ENCODE assay signal across 10 cellular contexts in genomic region chr17:41772586-41773189, GRCh38. TPM values are rescaled to one million over a fixed set of nuclear protein-coding genes. Genes with fewer than 3 reads are reported as not detected.
DNase-seq lines count a peak whose midpoint lies in the region; ATAC-seq, FAIRE-seq and TF ChIP-seq lines count a peak whose summit lies in the region.
"Had no signal": no experiment of that assay in that cellular context is flagged by ENCODE, and none has a peak within 500 bp of the region (broad histone marks: within the 10 kb centered on the region; RNA-seq: fewer than 3 reads in every experiment).

No MANE protein-coding gene starts in this region.

- H2AK5ac ChIP-seq in H1 (ENCODE audit: low read depth, low read length) = peak overlapping the region; percentile 32; the same call in 1 of the 2 replicates
- H2AK5ac ChIP-seq in mesenchymal stem cell (ENCODE audit: low read length, severe bottlenecking) = peak overlapping the region; percentile 97

- peak overlapping the region; percentile 87 for H2BK5ac ChIP-seq in H1 (ENCODE audit: low read depth, low read length)
- peak overlapping the region; percentile 83 for H2BK5ac ChIP-seq in mesenchymal stem cell (ENCODE audit: low read depth, low read length, poor library complexity, severe bottlenecking)

- H3K27ac Mint-ChIP-seq in activated CD4-positive, alpha-beta T cell treated with anti-CD3 and anti-CD28 coated beads for 36 hours = no peak overlapping the region

- H3K4ac ChIP-seq in H1 (replicated peaks; ENCODE audit: insufficient read length, low read depth, low read length) = peak overlapping the region; percentile 81
- peak overlapping the region; percentile 5 to 74 for H3K4ac ChIP-seq in mesenchymal stem cell (ENCODE audit: low read depth in 1 of 2, low read length in 2 of 2)

- intact Hi-C loops in transverse colon (cut with DNase I; ENCODE audit: low total_unique reads) = no loop called here
- intact Hi-C loops in activated CD4-positive, alpha-beta T cell treated with anti-CD3 and anti-CD28 coated beads for 36 hours (cut with DNase I, micrococcal nuclease) = no loop called here

- no peak overlapping the region for H3K14ac ChIP-seq in H1 (ENCODE audit: insufficient read length)
- peak overlapping the region in 1 of 2 experiments; percentile 68 for H3K14ac ChIP-seq in mesenchymal stem cell (ENCODE audit: low read length in 2 of 2)

- ATAC-seq in HG03439 (IDR thresholded peaks at IDR 0.05; ENCODE audit: unreplicated experiment) = no peak
- ATAC-seq in activated CD4-positive, alpha-beta T cell treated with anti-CD3 and anti-CD28 coated beads for 36 hours = no peak

- WGBS in H1 (ENCODE audit: extremely low coverage in 1 of 2, insufficient coverage in 1 of 2, insufficient read length in 1 of 2, insufficient replicate concordance in 2 of 2, low coverage in 1 of 2, low lambda C conversion rate in 2 of 2, missing lambda C conversion rate in 1 of 2), 2 experiments = 89% methylated on average over 19 of the region's 19 CpGs; no CpG with 5 or more reads in 1 of the 2 experiments
- WGBS in mesenchymal stem cell = 92% methylated on average over 19 of the region's 19 CpGs
- 56% methylated on average over 19 of the region's 19 CpGs; no CpG with 5 or more reads in 1 of the 2 donors for WGBS in transverse colon (ENCODE audit: low coverage in 1 of 2), 2 donors

- no peak overlapping the region for H4K5ac ChIP-seq in H1 (ENCODE audit: insufficient read length, low read depth, low read length)

- no peak overlapping the region for H2BK120ac ChIP-seq in H1 (replicated peaks; ENCODE audit: low read depth, low read length)
- H2BK120ac ChIP-seq in mesenchymal stem cell (ENCODE audit: low read depth, low read length) = no peak overlapping the region

- H3K36me3 ChIP-seq in H1 (ENCODE audit: control insufficient read depth in 2 of 4, insufficient read depth in 4 of 4, low read length in 3 of 4) (peaks cover 10 to 26% (median 23%) of the 10 kb centered on the region in 4 experiments; a peak in 6 of 8 replicates), mesenchymal stem cell (ENCODE audit: control insufficient read depth in 1 of 2, insufficient read depth in 2 of 2, low read depth in 1 of 2, low read length in 2 of 2) (peaks cover 0 to 82% of the 10 kb centered on the region in 2 experiments), transverse colon (peaks cover 0 to 21% (median 12%) of the 10 kb centered on the region in 4 donors)

- in situ Hi-C loops in transverse colon (cut with MboI; ENCODE audit: low pct_ligation_motif_present in 1 of 4, low pct_unique_long_range_greater_than_20kb in 1 of 4, low sequenced_read_pairs in 3 of 4) = no loop called here

- no peaks in the 10 kb centered on the region for H3K9me3 ChIP-seq in H1 (ENCODE audit: insufficient read depth in 2 of 2, low read depth in 1 of 2, low read length in 1 of 2)
- H3K9me3 ChIP-seq in mesenchymal stem cell (ENCODE audit: control insufficient read depth, low read length) = no peaks in the 10 kb centered on the region
- H3K9me3 ChIP-seq in transverse colon = no peaks in the 10 kb centered on the region

- no peak overlapping the region for H3K23ac ChIP-seq in H1 (ENCODE audit: insufficient read length)
- peak overlapping the region in 1 of 2 experiments; percentile 23 for H3K23ac ChIP-seq in mesenchymal stem cell (ENCODE audit: low read length in 2 of 2)

- H3K56ac ChIP-seq in H1 (replicated peaks; ENCODE audit: insufficient read length, low read depth, low read length) = no peak overlapping the region

- no peak for TF ChIP-seq POLR2A in H1 (IDR thresholded peaks at IDR 0.05; ENCODE audit: control extremely low read depth in 1 of 2, low read depth in 2 of 2, low read length in 2 of 2)
- no peak for TF ChIP-seq POLR2A in transverse colon (IDR thresholded peaks at IDR 0.05)

- no peaks in the 10 kb centered on the region; the same call in 1 of the 2 replicates for H3K23me2 ChIP-seq in H1 (ENCODE audit: low read depth, low read length)

- H3K27me3 ChIP-seq in H1 (replicated peaks in 1 of 4; ENCODE audit: control insufficient read depth in 3 of 4, extremely low read depth in 1 of 4, insufficient read depth in 3 of 4, low read length in 3 of 4) = no peaks in the 10 kb centered on the region
- H3K27me3 ChIP-seq in mesenchymal stem cell (ENCODE audit: control insufficient read depth in 1 of 2, insufficient read depth in 1 of 2, low read length in 2 of 2) = peaks cover 0 to 13% of the 10 kb centered on the region in 2 experiments
- no peaks in the 10 kb centered on the region for H3K27me3 ChIP-seq in transverse colon

- no peaks in the 10 kb centered on the region for H3K36me3 Mint-ChIP-seq in activated CD4-positive, alpha-beta T cell treated with anti-CD3 and anti-CD28 coated beads for 36 hours (ENCODE audit: low read depth)

- no peak overlapping the region for H3K4me3 Mint-ChIP-seq in activated CD4-positive, alpha-beta T cell treated with anti-CD3 and anti-CD28 coated beads for 36 hours
- H3K4me3 Mint-ChIP-seq: activated B cell treated with CpG ODN at 0.5 μM for 24 hours had no signal

- peak overlapping the region; percentile 79 for H4K91ac ChIP-seq in H1 (replicated peaks; ENCODE audit: insufficient read length, low read length)
- H4K91ac ChIP-seq in mesenchymal stem cell (ENCODE audit: low read length) = peak overlapping the region; percentile 48

- H3K4me1 ChIP-seq in H1 (replicated peaks in 1 of 4; ENCODE audit: control insufficient read depth in 3 of 4, insufficient read depth in 4 of 4, low read length in 3 of 4) = peaks cover 0 to 47% (median 33%) of the 10 kb centered on the region in 4 experiments; a peak in 6 of 7 replicates
- H3K4me1 ChIP-seq in mesenchymal stem cell (ENCODE audit: control insufficient read depth, insufficient read depth, low read depth, low read length) = peaks cover 63% of the 10 kb centered on the region
- H3K4me1 ChIP-seq in transverse colon = peaks cover 52 to 64% (median 62%) of the 10 kb centered on the region in 4 donors

- no peaks in the 10 kb centered on the region for H3K9me3 Mint-ChIP-seq in activated CD4-positive, alpha-beta T cell treated with anti-CD3 and anti-CD28 coated beads for 36 hours (ENCODE audit: low read depth)
- H3K9me3 Mint-ChIP-seq: activated B cell treated with CpG ODN at 0.5 μM for 24 hours had no signal

- H3K79me1 ChIP-seq in H1 (ENCODE audit: low read depth, low read length) (peaks cover 16% of the 10 kb centered on the region), mesenchymal stem cell (replicated peaks; ENCODE audit: low read length, poor library complexity, severe bottlenecking) (peaks cover 25% of the 10 kb centered on the region)

- DNase-seq in LNCaP clone FGC (ENCODE audit: low read depth) = no peak
- DNase-seq in H1 (ENCODE audit: low read depth in 1 of 2, low spot score in 2 of 2) = no peak
- DNase-seq in mesenchymal stem cell = no peak
- peak; percentile 58 for DNase-seq in transverse colon
- DNase-seq in activated T-cell treated with anti-CD3 and anti-CD28 coated beads, Interleukin-2, amount 50 U/mL, for 1 hour = no peak
- no peak for DNase-seq in stimulated activated CD4-positive, alpha-beta T cell treated with anti-CD3 and anti-CD28 coated beads, Interleukin-4, amount 100 ng/mL, for 24 hours
- no peak for DNase-seq in activated CD4-positive, alpha-beta T cell treated with anti-CD3 and anti-CD28 coated beads for 36 hours
- DNase-seq: activated B cell treated with CpG ODN at 0.5 μM for 24 hours had no signal

- H3K27ac ChIP-seq in H1 (ENCODE audit: low read depth, low read length) = peak overlapping the region; percentile 45
- H3K27ac ChIP-seq in mesenchymal stem cell (ENCODE audit: low read length, poor library complexity, severe bottlenecking) = peak overlapping the region; percentile 92
- H3K27ac ChIP-seq in transverse colon = peak overlapping the region; percentile 91 to 96 (median 92)

- H3K4me2 ChIP-seq in H1 (ENCODE audit: insufficient read depth in 1 of 2, low read depth in 2 of 2, low read length in 2 of 2) (peak overlapping the region; percentile 15 to 28; a peak in 2 of 4 replicates), mesenchymal stem cell (ENCODE audit: low read length, poor library complexity, severe bottlenecking) (peak overlapping the region; percentile 31)

- H2BK12ac ChIP-seq in H1 (ENCODE audit: low read depth, low read length) (peak overlapping the region; percentile 80; the same call in 1 of the 2 replicates), mesenchymal stem cell (ENCODE audit: low read length in 2 of 2) (peak overlapping the region; percentile 14 to 87)

- H4K8ac ChIP-seq in H1 (ENCODE audit: extremely low read depth, insufficient read depth, low read length) (no peak overlapping the region; the same call in 1 of the 2 replicates), mesenchymal stem cell (ENCODE audit: low read length) (peak overlapping the region; percentile 59)

- no peaks in the 10 kb centered on the region for H3K4me1 Mint-ChIP-seq in activated CD4-positive, alpha-beta T cell treated with anti-CD3 and anti-CD28 coated beads for 36 hours

- TF ChIP-seq EP300 in H1 (IDR thresholded peaks at IDR 0.05; ENCODE audit: borderline replicate concordance in 1 of 2, low read depth in 2 of 2, low read length in 2 of 2) (no peak), transverse colon (IDR thresholded peaks at IDR 0.05; ENCODE audit: low read depth) (no peak)

- H3K9ac ChIP-seq in H1 (replicated peaks in 1 of 4; ENCODE audit: extremely low read depth in 1 of 4, low read depth in 3 of 4, low read length in 3 of 4) = peak overlapping the region in 1 of 4 experiments; percentile 33; a peak in 1 of 7 replicates
- H3K9ac ChIP-seq in mesenchymal stem cell (ENCODE audit: low read length) = no peak overlapping the region

- CTCF ChIA-PET in H1 (lab: Charles Lee; ENCODE audit: partially characterized antibody) = interaction anchor here (1.1 to 5.3 kb wide), 6 partner anchors 14 to 39 kb away, joined by 4 to 33 read pairs (median 12); partner anchors contain the start of genes JUP and P3H4
- CTCF ChIA-PET in activated CD4-positive, alpha-beta T cell treated with anti-CD3 and anti-CD28 coated beads for 36 hours (lab: Charles Lee) = no interaction called here

- no peak for TF ChIP-seq RAD21 in H1 (IDR thresholded peaks at IDR 0.05 in 1 of 2, conservative IDR thresholded peaks at IDR 0.05 in 1 of 2; ENCODE audit: low read depth in 2 of 2, low read length in 2 of 2)

- peak overlapping the region; percentile 86; the same call in 1 of the 2 replicates for H2BK20ac ChIP-seq in H1 (ENCODE audit: low read length)

- no peak for TF ChIP-seq CTCF in LNCaP clone FGC (IDR thresholded peaks at IDR 0.05; ENCODE audit: control insufficient read depth, extremely low read depth, insufficient read depth)
- TF ChIP-seq CTCF in H1 (IDR thresholded peaks at IDR 0.05; ENCODE audit: control extremely low read depth in 1 of 3, insufficient read depth in 1 of 3, low read depth in 1 of 3, low read length in 3 of 3) = no peak
- no peak for TF ChIP-seq CTCF in transverse colon (IDR thresholded peaks at IDR 0.05)

- H2AFZ ChIP-seq in H1 (ENCODE audit: low read length) (no peak overlapping the region), mesenchymal stem cell (ENCODE audit: low read depth, low read length) (no peak overlapping the region)

- no peak for FAIRE-seq in H1 (lab: Jason Lieb, UNC)
- FAIRE-seq: islet of Langerhans had no signal

- no peaks in the 10 kb centered on the region for H3K27me3 Mint-ChIP-seq in activated CD4-positive, alpha-beta T cell treated with anti-CD3 and anti-CD28 coated beads for 36 hours
- H3K27me3 Mint-ChIP-seq: activated B cell treated with CpG ODN at 0.5 μM for 24 hours had no signal

- POLR2A ChIA-PET in H1 (lab: Charles Lee; ENCODE audit: partially characterized antibody) = interaction anchor here (0.8 to 7.5 kb wide), 7 partner anchors 13 to 84 kb away, joined by 3 to 83 read pairs (median 4); partner anchors contain the start of genes EIF1 and JUP
- POLR2A ChIA-PET in activated CD4-positive, alpha-beta T cell treated with anti-CD3 and anti-CD28 coated beads for 36 hours (lab: Charles Lee) = no interaction called here

- H2BK15ac ChIP-seq in H1 (ENCODE audit: low read length) (peak overlapping the region; percentile 75; the same call in 1 of the 2 replicates), mesenchymal stem cell (ENCODE audit: low read depth, poor library complexity, severe bottlenecking) (no peak overlapping the region)

- H3K79me2 ChIP-seq in H1 (ENCODE audit: control insufficient read depth in 1 of 2, insufficient read depth in 2 of 2, low read length in 2 of 2) = peaks cover 0 to 31% of the 10 kb centered on the region in 2 experiments; a peak in 2 of 4 replicates

- H3K18ac ChIP-seq in H1 (ENCODE audit: extremely low read depth, low read length) = peak overlapping the region; percentile 60
- peak overlapping the region; percentile 50 to 86 for H3K18ac ChIP-seq in mesenchymal stem cell (ENCODE audit: low read depth in 1 of 2, low read length in 2 of 2)

- H3K4me3 ChIP-seq in LNCaP clone FGC (ENCODE audit: low read depth, low read length) (peak overlapping the region; percentile 30; the same call in 1 of the 2 replicates), H1 (ENCODE audit: extremely low read depth in 1 of 4, insufficient read depth in 2 of 4, low read depth in 3 of 4, low read length in 4 of 4) (no peak overlapping the region), mesenchymal stem cell (ENCODE audit: insufficient read depth in 1 of 2, low read depth in 1 of 2, low read length in 2 of 2) (no peak overlapping the region), transverse colon (peak overlapping the region in 2 of 4 donors; percentile 6 to 11)

- peaks cover 6 to 24% of the 10 kb centered on the region in 2 experiments for H4K20me1 ChIP-seq in H1 (replicated peaks in 1 of 2; ENCODE audit: control insufficient read depth in 1 of 2, insufficient read depth in 2 of 2, low read length in 2 of 2)

RNA-seq across cellular contexts. Expression of gene JUP, which starts 13.8 kb away (rescaled TPM):
- total RNA-seq in H1 (2021; fragmentation: NEBNext Ultra II Directional; extraction: Animal tissue kit (Norgen Biotek cat#: 25700)) = 98.6 and 102 TPM in 2 replicates
- 62.8 and 125 TPM in 2 replicates for polyA plus RNA-seq in H1 (2011; rRNA removed)
- 34.7 TPM for polyA plus RNA-seq in H1 (2011; cell fraction: cytosol; rRNA removed)
- polyA plus RNA-seq in H1 (2011; cell fraction: nucleus; rRNA removed) = 89.8 TPM
- 68.9 to 108 TPM (median 102 TPM) in 4 replicates for polyA plus RNA-seq in H1 (2012, experiment 1 of 2)
- 109 TPM for polyA plus RNA-seq in H1 (2012, experiment 2 of 2)
- 70.1 TPM for polyA plus RNA-seq in H1 (2013, experiment 1 of 2)
- polyA plus RNA-seq in H1 (2013, experiment 2 of 2) = 65.1 TPM
- 44.2 and 46.8 TPM in 2 replicates for polyA minus RNA-seq in H1 (2011; rRNA and poly(A)+ RNA removed)
- 76.7 TPM for polyA minus RNA-seq in H1 (2011; cell fraction: cytosol; rRNA and poly(A)+ RNA removed)
- 48.4 TPM for polyA minus RNA-seq in H1 (2011; cell fraction: nucleus; rRNA and poly(A)+ RNA removed)
- 146 TPM for polyA plus RNA-seq in mesenchymal stem cell (2013, experiment 1 of 2)
- 140 TPM for polyA plus RNA-seq in mesenchymal stem cell (2013, experiment 2 of 2)
- 100 to 1,000 TPM; 396 to 595 (median 513) TPM for total RNA-seq in transverse colon
- under 1 TPM; 0.34 to 0.54 TPM for total RNA-seq in activated CD4-positive, alpha-beta T cell treated with anti-CD3 and anti-CD28 coated beads for 36 hours

RNA-seq across cellular contexts. Expression of gene HAP1, which starts 38.2 kb away (rescaled TPM):
- 3.6 and 3.8 TPM in 2 replicates for total RNA-seq in H1 (2021; fragmentation: NEBNext Ultra II Directional; extraction: Animal tissue kit (Norgen Biotek cat#: 25700))
- 2.3 and 3.4 TPM in 2 replicates for polyA plus RNA-seq in H1 (2011; rRNA removed)
- 2.9 TPM for polyA plus RNA-seq in H1 (2011; cell fraction: cytosol; rRNA removed)
- 10.6 TPM for polyA plus RNA-seq in H1 (2011; cell fraction: nucleus; rRNA removed)
- polyA plus RNA-seq in H1 (2012, experiment 1 of 2) = 2.4 to 3.6 TPM (median 2.8 TPM) in 4 replicates
- polyA plus RNA-seq in H1 (2012, experiment 2 of 2) = 1.9 TPM
- 1.8 TPM for polyA plus RNA-seq in H1 (2013, experiment 1 of 2)
- polyA plus RNA-seq in H1 (2013, experiment 2 of 2) = 1.5 TPM
- 0.80 and 1.3 TPM in 2 replicates for polyA minus RNA-seq in H1 (2011; rRNA and poly(A)+ RNA removed)
- 0.66 TPM for polyA minus RNA-seq in H1 (2011; cell fraction: cytosol; rRNA and poly(A)+ RNA removed)
- polyA minus RNA-seq in H1 (2011; cell fraction: nucleus; rRNA and poly(A)+ RNA removed) = 2.6 TPM
- 1.6 TPM for polyA plus RNA-seq in mesenchymal stem cell (2013, experiment 1 of 2)
- 1.5 TPM for polyA plus RNA-seq in mesenchymal stem cell (2013, experiment 2 of 2)
- under 1 TPM in 2 of 4 donors, not detected in 2; 0.55 to 0.79 TPM for total RNA-seq in transverse colon
- not detected for total RNA-seq in activated CD4-positive, alpha-beta T cell treated with anti-CD3 and anti-CD28 coated beads for 36 hours

RNA-seq across cellular contexts. Expression of gene P3H4, which starts 39.1 kb away (rescaled TPM):
- total RNA-seq in H1 (2021; fragmentation: NEBNext Ultra II Directional; extraction: Animal tissue kit (Norgen Biotek cat#: 25700)) = 22.6 and 23.4 TPM in 2 replicates
- 26.7 and 36.6 TPM in 2 replicates for polyA plus RNA-seq in H1 (2011; rRNA removed)
- 32.3 TPM for polyA plus RNA-seq in H1 (2011; cell fraction: cytosol; rRNA removed)
- polyA plus RNA-seq in H1 (2011; cell fraction: nucleus; rRNA removed) = 26.2 TPM
- 19.2 to 25.6 TPM (median 23.3 TPM) in 4 replicates for polyA plus RNA-seq in H1 (2012, experiment 1 of 2)
- 18.1 TPM for polyA plus RNA-seq in H1 (2012, experiment 2 of 2)
- polyA plus RNA-seq in H1 (2013, experiment 1 of 2) = 27.7 TPM
- 29.1 TPM for polyA plus RNA-seq in H1 (2013, experiment 2 of 2)
- polyA minus RNA-seq in H1 (2011; rRNA and poly(A)+ RNA removed) = 13.9 and 14.4 TPM in 2 replicates
- polyA minus RNA-seq in H1 (2011; cell fraction: cytosol; rRNA and poly(A)+ RNA removed) = 22.9 TPM
- 22.3 TPM for polyA minus RNA-seq in H1 (2011; cell fraction: nucleus; rRNA and poly(A)+ RNA removed)
- 63.6 TPM for polyA plus RNA-seq in mesenchymal stem cell (2013, experiment 1 of 2)
- polyA plus RNA-seq in mesenchymal stem cell (2013, experiment 2 of 2) = 62.2 TPM
- total RNA-seq in transverse colon = 10 to 100 TPM; 18.7 to 39.6 (median 22.5) TPM
- 1 to 10 TPM; 1.5 to 2.0 TPM for total RNA-seq in activated CD4-positive, alpha-beta T cell treated with anti-CD3 and anti-CD28 coated beads for 36 hours

RNA-seq across cellular contexts. Expression of gene FKBP10, which starts 40.1 kb away (rescaled TPM):
- 173 and 179 TPM in 2 replicates for total RNA-seq in H1 (2021; fragmentation: NEBNext Ultra II Directional; extraction: Animal tissue kit (Norgen Biotek cat#: 25700))
- 283 and 410 TPM in 2 replicates for polyA plus RNA-seq in H1 (2011; rRNA removed)
- polyA plus RNA-seq in H1 (2011; cell fraction: cytosol; rRNA removed) = 347 TPM
- 1,193 TPM for polyA plus RNA-seq in H1 (2011; cell fraction: nucleus; rRNA removed)
- 206 to 277 TPM (median 242 TPM) in 4 replicates for polyA plus RNA-seq in H1 (2012, experiment 1 of 2)
- 146 TPM for polyA plus RNA-seq in H1 (2012, experiment 2 of 2)
- polyA plus RNA-seq in H1 (2013, experiment 1 of 2) = 233 TPM
- 222 TPM for polyA plus RNA-seq in H1 (2013, experiment 2 of 2)
- 102 and 130 TPM in 2 replicates for polyA minus RNA-seq in H1 (2011; rRNA and poly(A)+ RNA removed)
- polyA minus RNA-seq in H1 (2011; cell fraction: cytosol; rRNA and poly(A)+ RNA removed) = 115 TPM
- 148 TPM for polyA minus RNA-seq in H1 (2011; cell fraction: nucleus; rRNA and poly(A)+ RNA removed)
- 641 TPM for polyA plus RNA-seq in mesenchymal stem cell (2013, experiment 1 of 2)
- polyA plus RNA-seq in mesenchymal stem cell (2013, experiment 2 of 2) = 626 TPM
- total RNA-seq in transverse colon = 10 to 100 TPM in 3 of 4 donors, 1 to 10 TPM in 1; 7.1 to 61.1 (median 12.6) TPM
- under 1 TPM; 0.39 to 0.42 TPM for total RNA-seq in activated CD4-positive, alpha-beta T cell treated with anti-CD3 and anti-CD28 coated beads for 36 hours

Comparison
In these comparisons a context has a peak if more than half of its experiments do, and no peak if none do; other contexts are left out.
1. RNA of gene JUP, which starts 13.8 kb away (total RNA-seq): 396 to 595 TPM in transverse colon and 98.6 to 102 TPM in H1; 0.34 to 0.54 TPM in activated CD4-positive, alpha-beta T cell treated with anti-CD3 and anti-CD28 coated beads for 36 hours; every median in the first group is over 10 times any median in the second.
2. Peak in every context shown above with its lines, with median percentiles within 50 percentile points of each other: H3K27ac ChIP-seq.